Comparison of ENCODE assay signal across 1 cellular context in genomic region chr12:6775775-6776174, GRCh38.
TF ChIP-seq lines count a peak whose summit lies in the region.

No MANE protein-coding gene starts in this region.

TF ChIP-seq in HepG2, 621 proteins besides CTCF, POLR2A, EP300 and RAD21 (continued from another document and continues in another):
- TF ChIP-seq LBX2 (CRISPR knock-in tag; IDR thresholded peaks at IDR 0.05; ENCODE audit: borderline replicate concordance) = no peak
- TF ChIP-seq ZNF383 (CRISPR knock-in tag; IDR thresholded peaks at IDR 0.05; ENCODE audit: borderline replicate concordance) = no peak
- TF ChIP-seq RXRB (CRISPR knock-in tag; IDR thresholded peaks at IDR 0.05; ENCODE audit: borderline replicate concordance) = peak; percentile 82
- TF ChIP-seq ZFP36L2 (CRISPR knock-in tag; IDR thresholded peaks at IDR 0.05) = no peak
- no peak for TF ChIP-seq ZBTB4 (CRISPR knock-in tag; IDR thresholded peaks at IDR 0.05; ENCODE audit: borderline replicate concordance)
- no peak for TF ChIP-seq SATB2 (CRISPR knock-in tag; IDR thresholded peaks at IDR 0.05)
- peak; percentile 69; the same call in 1 of the 2 replicates for TF ChIP-seq TARDBP (CRISPR knock-in tag; IDR thresholded peaks at IDR 0.05)
- TF ChIP-seq ARNT (IDR thresholded peaks at IDR 0.05) = no peak
- TF ChIP-seq PRDM10 (CRISPR knock-in tag; IDR thresholded peaks at IDR 0.05; ENCODE audit: low read depth) = no peak
- TF ChIP-seq ZNF674 (CRISPR knock-in tag; IDR thresholded peaks at IDR 0.05; ENCODE audit: low read depth) = no peak
- no peak for TF ChIP-seq ZNF788 (CRISPR knock-in tag; IDR thresholded peaks at IDR 0.05; ENCODE audit: borderline replicate concordance)
- TF ChIP-seq ZNF605 (CRISPR knock-in tag; IDR thresholded peaks at IDR 0.05) = no peak
- TF ChIP-seq ZNF274 (CRISPR knock-in tag; IDR thresholded peaks at IDR 0.05) = no peak
- TF ChIP-seq DBP (CRISPR knock-in tag; IDR thresholded peaks at IDR 0.05; ENCODE audit: not compliant biosample characterization) = no peak
- TF ChIP-seq MBD4 (IDR thresholded peaks at IDR 0.05; ENCODE audit: borderline replicate concordance, low read length) = no peak; the same call in 1 of the 2 replicates
- TF ChIP-seq MXD1 (CRISPR knock-in tag; IDR thresholded peaks at IDR 0.05) = no peak
- TF ChIP-seq PATZ1 (CRISPR knock-in tag; IDR thresholded peaks at IDR 0.05) = peak; percentile 35; the same call in 1 of the 2 replicates
- TF ChIP-seq ATF2 (CRISPR knock-in tag; IDR thresholded peaks at IDR 0.05) = peak; percentile 70; the same call in 1 of the 2 replicates
- peak; percentile 84; the same call in 1 of the 2 replicates for TF ChIP-seq THRA (CRISPR knock-in tag; IDR thresholded peaks at IDR 0.05; ENCODE audit: borderline replicate concordance)
- no peak for TF ChIP-seq ELF4 (CRISPR knock-in tag; IDR thresholded peaks at IDR 0.05; ENCODE audit: borderline replicate concordance)
- peak; percentile 67 for TF ChIP-seq MIXL1 (CRISPR knock-in tag; IDR thresholded peaks at IDR 0.05)
- peak; percentile 69; the same call in 1 of the 2 replicates for TF ChIP-seq NKX3-1 (CRISPR knock-in tag; IDR thresholded peaks at IDR 0.05)
- peak; percentile 87 for TF ChIP-seq NCOA2 (CRISPR knock-in tag; IDR thresholded peaks at IDR 0.05)
- no peak for TF ChIP-seq TRIM24 (CRISPR knock-in tag; IDR thresholded peaks at IDR 0.05)
- no peak for TF ChIP-seq NCOA5 (CRISPR knock-in tag; IDR thresholded peaks at IDR 0.05)
- TF ChIP-seq KDM6A (CRISPR knock-in tag; IDR thresholded peaks at IDR 0.05; ENCODE audit: low read depth) = no peak
- no peak for TF ChIP-seq E2F5 (CRISPR knock-in tag; conservative IDR thresholded peaks at IDR 0.05)
- no peak for TF ChIP-seq KDM1A (CRISPR knock-in tag; IDR thresholded peaks at IDR 0.05)
- TF ChIP-seq ZNF143 (CRISPR knock-in tag; IDR thresholded peaks at IDR 0.05) = no peak
- TF ChIP-seq ZNF253 (CRISPR knock-in tag; IDR thresholded peaks at IDR 0.05; ENCODE audit: borderline replicate concordance) = no peak
- no peak for TF ChIP-seq ZFX (CRISPR knock-in tag; IDR thresholded peaks at IDR 0.05; ENCODE audit: low read depth)
- no peak for TF ChIP-seq TCF7L2 (IDR thresholded peaks at IDR 0.05; ENCODE audit: low read depth, low read length)
- TF ChIP-seq ATAD3A (CRISPR knock-in tag; IDR thresholded peaks at IDR 0.05) = no peak
- TF ChIP-seq ZNF451 (CRISPR knock-in tag; IDR thresholded peaks at IDR 0.05) = no peak
- TF ChIP-seq NFIC (IDR thresholded peaks at IDR 0.05; ENCODE audit: low read length) = peak; percentile 74; the same call in 1 of the 2 replicates
- TF ChIP-seq ZBTB7A (CRISPR knock-in tag; IDR thresholded peaks at IDR 0.05) = no peak
- TF ChIP-seq SETDB1 (CRISPR knock-in tag; IDR thresholded peaks at IDR 0.05; ENCODE audit: borderline replicate concordance) = no peak
